ENCODE assay signal across 10 cellular contexts in genomic region chr22:26259510-26259909, GRCh38.
DNase-seq lines count a peak whose midpoint lies in the region; ATAC-seq, FAIRE-seq and TF ChIP-seq lines count a peak whose summit lies in the region.
"Had no signal": no experiment of that assay in that cellular context is flagged by ENCODE, and none has a peak within 500 bp of the region (broad histone marks: within the 10 kb centered on the region; RNA-seq: fewer than 3 reads in every experiment).

No MANE protein-coding gene starts in this region.

- no peaks in the 10 kb centered on the region for H3K9me3 ChIP-seq in A549
- H3K9me3 ChIP-seq: heart right ventricle had no signal

- WGBS in A549 (ENCODE audit: missing lambda C conversion rate): 0% methylated on average over 6 of the region's 6 CpGs

- H3K4me1 ChIP-seq in A549: no peaks in the 10 kb centered on the region
- H3K4me1 ChIP-seq: heart right ventricle had no signal

- FAIRE-seq in A549 (lab: Jason Lieb, UNC): no peak

- TF ChIP-seq EP300 in A549 (IDR thresholded peaks at IDR 0.05): no peak

- no peak overlapping the region for H3K27ac ChIP-seq in A549
- H3K27ac ChIP-seq in coronary artery: no peak overlapping the region
- H3K27ac ChIP-seq: heart right ventricle had no signal

- CTCF ChIA-PET in A549 (lab: Yijun Ruan, JAX): interaction anchor here (0.7 kb wide), 1 partner anchor 22 kb away, joined by 3 read pairs; no protein-coding TSS in a partner anchor

- TF ChIP-seq POLR2A in A549 (IDR thresholded peaks at IDR 0.05; ENCODE audit: low read length): no peak

- TF ChIP-seq CTCF in A549 (IDR thresholded peaks at IDR 0.05) (no peak), GM20000 (IDR thresholded peaks at IDR 0.05; ENCODE audit: extremely low read depth, missing control alignments) (no peak), fibroblast of villous mesenchyme (IDR thresholded peaks at IDR 0.05; ENCODE audit: insufficient read depth, low read depth, low read length) (no peak), coronary artery (IDR thresholded peaks at IDR 0.05) (no peak)

- H3K4me2 ChIP-seq in A549: no peak overlapping the region

- DNase-seq in A549 (ENCODE audit: low read depth in 1 of 2, low spot score in 1 of 2): peak in 1 of 2 experiments; percentile 11
- peak; percentile 22 for DNase-seq in GM20000 (ENCODE audit: low spot score)
- DNase-seq in RKO (ENCODE audit: low spot score): peak; percentile 53
- peak; percentile 1 for DNase-seq in fibroblast of villous mesenchyme (ENCODE audit: low read depth)
- DNase-seq in coronary artery (ENCODE audit: low spot score): no peak
- DNase-seq in NCI-H1436 (lab: John Stamatoyannopoulos, UW): no peak
- no peak for DNase-seq in D341Med (ENCODE audit: low spot score)
- DNase-seq: KG1 had no signal

- no peak overlapping the region for H3K4me3 ChIP-seq in A549
- no peak overlapping the region for H3K4me3 ChIP-seq in fibroblast of villous mesenchyme (ENCODE audit: low read depth, low read length)
- no peak overlapping the region for H3K4me3 ChIP-seq in coronary artery
- H3K4me3 ChIP-seq: heart right ventricle had no signal

- POLR2A ChIA-PET in A549 (lab: Yijun Ruan, JAX): no interaction called here

- ATAC-seq in A549: no peak; a peak in 1 of 6 replicates
- ATAC-seq in GM18873 (IDR thresholded peaks at IDR 0.05; ENCODE audit: low FRiP score, unreplicated experiment): no peak

- no peak for TF ChIP-seq RAD21 in A549 (conservative IDR thresholded peaks at IDR 0.05 in 1 of 2, IDR thresholded peaks at IDR 0.05 in 1 of 2)

TF ChIP-seq in A549, 52 proteins besides CTCF, POLR2A, EP300 and RAD21:
- TF ChIP-seq HMGXB4 (CRISPR knock-in tag; IDR thresholded peaks at IDR 0.05; ENCODE audit: borderline replicate concordance): no peak
- TF ChIP-seq ELK1 (IDR thresholded peaks at IDR 0.05; ENCODE audit: low read depth, low read length): no peak
- no peak for TF ChIP-seq JUN (IDR thresholded peaks at IDR 0.05)
- TF ChIP-seq SMC3 (IDR thresholded peaks at IDR 0.05): no peak
- peak; percentile 89 for TF ChIP-seq REST (IDR thresholded peaks at IDR 0.05)
- TF ChIP-seq EHMT2 (IDR thresholded peaks at IDR 0.05; ENCODE audit: low read depth): peak; percentile 69; the same call in 1 of the 2 replicates
- TF ChIP-seq PHF8 (IDR thresholded peaks at IDR 0.05; ENCODE audit: borderline replicate concordance, low read depth): no peak
- TF ChIP-seq RNF2 (IDR thresholded peaks at IDR 0.05; ENCODE audit: borderline replicate concordance, low read depth): no peak

Comparison
In these comparisons a context has a peak if more than half of its experiments do, and no peak if none do; other contexts are left out.
1. DNase-seq: peak in GM20000 (single experiment), RKO (single experiment) and fibroblast of villous mesenchyme (single experiment); none in coronary artery (single experiment), NCI-H1436 (single experiment) and D341Med (single experiment).